Comparison of ENCODE assay signal across 8 cellular contexts in the genomic region with DNA sequence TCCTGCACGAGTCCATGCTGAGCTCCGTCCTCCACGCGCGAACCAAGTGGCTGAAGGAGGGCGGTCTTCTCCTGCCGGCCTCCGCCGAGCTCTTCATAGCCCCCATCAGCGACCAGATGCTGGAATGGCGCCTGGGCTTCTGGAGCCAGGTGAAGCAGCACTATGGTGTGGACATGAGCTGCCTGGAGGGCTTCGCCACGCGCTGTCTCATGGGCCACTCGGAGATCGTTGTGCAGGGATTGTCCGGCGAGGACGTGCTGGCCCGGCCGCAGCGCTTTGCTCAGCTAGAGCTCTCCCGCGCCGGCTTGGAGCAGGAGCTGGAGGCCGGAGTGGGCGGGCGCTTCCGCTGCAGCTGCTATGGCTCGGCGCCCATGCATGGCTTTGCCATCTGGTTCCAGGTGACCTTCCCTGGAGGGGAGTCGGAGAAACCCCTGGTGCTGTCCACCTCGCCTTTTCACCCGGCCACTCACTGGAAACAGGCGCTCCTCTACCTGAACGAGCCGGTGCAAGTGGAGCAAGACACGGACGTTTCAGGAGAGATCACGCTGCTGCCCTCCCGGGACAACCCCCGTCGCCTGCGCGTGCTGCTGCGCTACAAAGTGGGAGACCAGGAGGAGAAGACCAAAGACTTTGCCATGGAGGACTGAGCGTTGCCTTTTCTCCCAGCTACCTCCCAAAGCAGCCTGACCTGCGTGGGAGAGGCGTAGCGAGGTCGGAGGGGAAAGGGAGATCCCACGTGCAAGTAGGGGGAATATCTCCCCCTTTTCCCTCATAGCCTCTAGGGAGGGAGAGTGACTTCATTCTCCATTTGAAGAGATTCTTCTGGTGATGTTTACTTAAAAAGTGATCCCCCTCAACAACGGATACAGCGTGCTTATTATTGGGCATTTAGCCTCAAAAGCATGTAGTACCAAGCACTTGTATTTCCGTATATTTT. TPM values are rescaled to one million over a fixed set of nuclear protein-coding genes. Genes with fewer than 3 reads are reported as not detected.
A peak's percentile ranks its signal among the peaks of the same experiment; 100 is the strongest.
DNase-seq lines count a peak whose midpoint lies in the region; ATAC-seq lines count a peak whose summit lies in the region.

No MANE protein-coding gene starts in this region.

- H3K9me3 Mint-ChIP-seq in effector memory CD8-positive, alpha-beta T cell = no peaks in the 10 kb centered on the region

- ATAC-seq in GM18519 (IDR thresholded peaks at IDR 0.05; ENCODE audit: low FRiP score, unreplicated experiment) = peak; percentile 46
- ATAC-seq in HG02981 (IDR thresholded peaks at IDR 0.05; ENCODE audit: unreplicated experiment) = peak; percentile 48
- ATAC-seq in effector memory CD8-positive, alpha-beta T cell (replicated peaks) = peak; percentile 12

- peaks cover 14 to 19% of the 10 kb centered on the region in 2 donors for H3K4me1 Mint-ChIP-seq in effector memory CD8-positive, alpha-beta T cell (ENCODE audit: low read depth in 2 of 2)

- no peak overlapping the region for H2AK5ac ChIP-seq in mesenchymal stem cell (ENCODE audit: low read length, severe bottlenecking)

- H3K27ac Mint-ChIP-seq in effector memory CD8-positive, alpha-beta T cell = peak overlapping the region; percentile 97 to 100

- H3K4me3 ChIP-seq in ACC112 (ENCODE audit: low read depth, low read length) = peak overlapping the region; percentile 97
- peak overlapping the region; percentile 87 to 97 for H3K4me3 ChIP-seq in mesenchymal stem cell (ENCODE audit: insufficient read depth in 1 of 2, low read depth in 1 of 2, low read length in 2 of 2)

- peak overlapping the region; percentile 19 for H4K8ac ChIP-seq in mesenchymal stem cell (ENCODE audit: low read length)

- H3K23ac ChIP-seq in mesenchymal stem cell (ENCODE audit: low read length in 2 of 2) = peak overlapping the region in 1 of 2 experiments; percentile 35

- peak overlapping the region; percentile 42 to 96 for H3K18ac ChIP-seq in mesenchymal stem cell (ENCODE audit: low read depth in 1 of 2, low read length in 2 of 2)

- H3K27ac ChIP-seq in ACC112 (ENCODE audit: low read depth, low read length) = no peak overlapping the region
- peak overlapping the region; percentile 32 for H3K27ac ChIP-seq in mesenchymal stem cell (ENCODE audit: low read length, poor library complexity, severe bottlenecking)

- no peak overlapping the region for H2BK15ac ChIP-seq in mesenchymal stem cell (ENCODE audit: low read depth, poor library complexity, severe bottlenecking)

- peak overlapping the region; percentile 74 for H2BK5ac ChIP-seq in mesenchymal stem cell (ENCODE audit: low read depth, low read length, poor library complexity, severe bottlenecking)

- H3K4me1 ChIP-seq in ACC112 (ENCODE audit: control insufficient read depth, insufficient read depth, low read length, unreplicated experiment) (peaks cover 8% of the 10 kb centered on the region), mesenchymal stem cell (ENCODE audit: control insufficient read depth, insufficient read depth, low read depth, low read length) (peaks cover 6% of the 10 kb centered on the region)

- no peak overlapping the region for H2BK12ac ChIP-seq in mesenchymal stem cell (ENCODE audit: low read length in 2 of 2)

- DNase-seq in NCI-H2171 (lab: John Stamatoyannopoulos, UW) = peak; percentile 67
- peak; percentile 57 to 68 for DNase-seq in activated CD4-positive, alpha-beta T cell treated with anti-CD3 and anti-CD28 coated beads, Interleukin-2, amount 50 U/mL, for 48 hours
- DNase-seq in effector memory CD8-positive, alpha-beta T cell = peak in 2 of 3 experiments; percentile 6 to 13
- DNase-seq in mesenchymal stem cell = peak; percentile 62
- peak; percentile 16 for DNase-seq in stimulated activated CD8-positive, alpha-beta memory T cell treated with anti-CD3 and anti-CD28 coated beads, Interleukin-15, amount 100 ng/mL, for 24 hours (ENCODE audit: low read depth)

- peaks cover 9% of the 10 kb centered on the region for H3K79me2 ChIP-seq in ACC112 (ENCODE audit: control insufficient read depth, insufficient read depth, low read length, unreplicated experiment)

- H3K4me2 ChIP-seq in mesenchymal stem cell (ENCODE audit: low read length, poor library complexity, severe bottlenecking) = peak overlapping the region; percentile 49

- H3K4me3 Mint-ChIP-seq in effector memory CD8-positive, alpha-beta T cell = peak overlapping the region; percentile 97 to 100

- WGBS in mesenchymal stem cell = 5% methylated on average over 41 of the region's 55 CpGs

- H4K91ac ChIP-seq in mesenchymal stem cell (ENCODE audit: low read length) = no peak overlapping the region

- H3K36me3 Mint-ChIP-seq in effector memory CD8-positive, alpha-beta T cell (ENCODE audit: insufficient read depth) = peaks cover 16% of the 10 kb centered on the region

- H3K9me3 ChIP-seq in mesenchymal stem cell (ENCODE audit: control insufficient read depth, low read length) = no peaks in the 10 kb centered on the region

- peak overlapping the region in 1 of 2 experiments; percentile 91 for H3K14ac ChIP-seq in mesenchymal stem cell (ENCODE audit: low read length in 2 of 2)

- H2AFZ ChIP-seq in ACC112 (ENCODE audit: low read length, unreplicated experiment) = peak overlapping the region; percentile 97
- peak overlapping the region; percentile 98 for H2AFZ ChIP-seq in mesenchymal stem cell (ENCODE audit: low read depth, low read length)

- H2BK120ac ChIP-seq in mesenchymal stem cell (ENCODE audit: low read depth, low read length) = no peak overlapping the region

- no peak overlapping the region for H3K4ac ChIP-seq in mesenchymal stem cell (ENCODE audit: low read depth in 1 of 2, low read length in 2 of 2)

- H3K27me3 ChIP-seq in ACC112 (ENCODE audit: insufficient read depth, low read length) = no peaks in the 10 kb centered on the region
- H3K27me3 ChIP-seq in mesenchymal stem cell (ENCODE audit: control insufficient read depth in 1 of 2, insufficient read depth in 1 of 2, low read length in 2 of 2) = no peaks in the 10 kb centered on the region

- no peaks in the 10 kb centered on the region for H3K27me3 Mint-ChIP-seq in effector memory CD8-positive, alpha-beta T cell

- 0 out of 2 replicates have a peak, but pooled peaks cover 3% of the 10 kb centered on the region for H3K36me3 ChIP-seq in ACC112 (ENCODE audit: insufficient read depth, low read length)
- H3K36me3 ChIP-seq in mesenchymal stem cell (ENCODE audit: control insufficient read depth in 1 of 2, insufficient read depth in 2 of 2, low read depth in 1 of 2, low read length in 2 of 2) = peaks cover 0 to 11% of the 10 kb centered on the region in 2 experiments

- peaks cover 5% of the 10 kb centered on the region for H3K79me1 ChIP-seq in mesenchymal stem cell (replicated peaks; ENCODE audit: low read length, poor library complexity, severe bottlenecking)

- peak overlapping the region; percentile 91 for H3K9ac ChIP-seq in mesenchymal stem cell (ENCODE audit: low read length)

RNA-seq across cellular contexts. Expression of a gene that starts 1.0 kb away (rescaled TPM):
- 8.4 TPM for polyA plus RNA-seq in mesenchymal stem cell (2013, experiment 1 of 2)
- polyA plus RNA-seq in mesenchymal stem cell (2013, experiment 2 of 2) = 8.5 TPM

Comparison
In these comparisons a context has a peak if more than half of its experiments do, and no peak if none do; other contexts are left out.
1. DNase-seq: peak in every context shown above with its lines; median percentile 67 in NCI-H2171; 62 in activated CD4-positive, alpha-beta T cell treated with anti-CD3 and anti-CD28 coated beads, Interleukin-2, amount 50 U/mL, for 48 hours; 62 in mesenchymal stem cell; 16 in stimulated activated CD8-positive, alpha-beta memory T cell treated with anti-CD3 and anti-CD28 coated beads, Interleukin-15, amount 100 ng/mL, for 24 hours; 10 in effector memory CD8-positive, alpha-beta T cell.